14 cellular contexts compared by ENCODE assay signal in the genomic region with DNA sequence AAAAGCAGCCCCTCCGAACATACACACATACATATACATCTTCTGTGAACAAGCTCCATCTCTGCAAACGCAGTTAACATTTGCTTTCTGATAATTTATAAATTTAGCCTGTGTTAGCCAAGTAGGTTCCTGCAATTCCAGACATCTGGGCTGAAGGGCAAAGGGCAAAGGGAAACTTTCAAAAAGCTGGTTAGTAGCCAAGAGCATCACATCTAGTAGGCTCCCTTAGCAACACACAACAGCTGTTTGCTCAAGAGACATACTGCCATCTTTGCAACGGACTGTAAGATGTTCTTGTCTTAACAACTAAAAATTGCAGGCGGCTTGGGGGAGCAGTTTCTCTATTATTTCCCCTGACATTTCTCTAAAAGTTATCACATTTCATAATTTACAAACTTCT.
DNase-seq lines count a peak whose midpoint lies in the region; ATAC-seq and TF ChIP-seq lines count a peak whose summit lies in the region.
"Had no signal": no experiment of that assay in that cellular context is flagged by ENCODE, and none has a peak within 500 bp of the region (broad histone marks: within the 10 kb centered on the region; RNA-seq: fewer than 3 reads in every experiment).

No MANE protein-coding gene starts in this region.

- ATAC-seq in Right ventricle myocardium superior (ENCODE audit: poor library complexity) (peak; percentile 65), GM21528 (IDR thresholded peaks at IDR 0.05; ENCODE audit: low FRiP score, unreplicated experiment) (no peak), HG03097 (IDR thresholded peaks at IDR 0.05; ENCODE audit: low FRiP score, unreplicated experiment) (no peak)

- H3K27me3 Mint-ChIP-seq in osteocyte (ENCODE audit: unreplicated experiment), result no peaks in the 10 kb centered on the region
- no peaks in the 10 kb centered on the region for H3K27me3 Mint-ChIP-seq in type B pancreatic cell

- H3K27me3 ChIP-seq in effector memory CD4-positive, alpha-beta T cell (replicated peaks; ENCODE audit: control insufficient read depth, insufficient read depth, low read length, poor library complexity, severe bottlenecking), result peaks cover 8% of the 10 kb centered on the region

- no peaks in the 10 kb centered on the region for H3K9me3 Mint-ChIP-seq in osteocyte (ENCODE audit: unreplicated experiment)
- no peaks in the 10 kb centered on the region for H3K9me3 Mint-ChIP-seq in type B pancreatic cell

- TF ChIP-seq CTCF in choroid plexus epithelial cell (conservative IDR thresholded peaks at IDR 0.05; ENCODE audit: low read depth, low read length) (no peak), osteocyte (IDR thresholded peaks at IDR 0.05) (no peak), type B pancreatic cell (conservative IDR thresholded peaks at IDR 0.05) (no peak)

- no peak overlapping the region for H3K27ac ChIP-seq in effector memory CD4-positive, alpha-beta T cell (ENCODE audit: insufficient read depth, low read length, poor library complexity, severe bottlenecking)

- H3K4me3 ChIP-seq in choroid plexus epithelial cell (ENCODE audit: low read depth, low read length), result no peak overlapping the region
- H3K4me3 ChIP-seq in effector memory CD4-positive, alpha-beta T cell (ENCODE audit: insufficient read depth, low read depth, low read length, poor library complexity, severe bottlenecking), result no peak overlapping the region

- H3K4me1 Mint-ChIP-seq in osteocyte (ENCODE audit: unreplicated experiment) (peaks cover 51% of the 10 kb centered on the region), type B pancreatic cell (ENCODE audit: unreplicated experiment) (peaks cover 47% of the 10 kb centered on the region)
- H3K4me1 Mint-ChIP-seq: CD4-positive, alpha-beta memory T cell had no signal

- no peaks in the 10 kb centered on the region for H3K9me3 ChIP-seq in effector memory CD4-positive, alpha-beta T cell (ENCODE audit: control insufficient read depth, low read length)

- DNase-seq in choroid plexus epithelial cell (ENCODE audit: low read depth) (peak; percentile 84), Right ventricle myocardium superior (no peak), osteocyte (ENCODE audit: extremely low spot score, unreplicated experiment) (no peak), type B pancreatic cell (ENCODE audit: extremely low spot score, unreplicated experiment) (no peak)
- DNase-seq in effector memory CD4-positive, alpha-beta T cell, result no peak
- DNase-seq: activated CD4-positive, alpha-beta T cell treated with anti-CD3 and anti-CD28 coated beads, Interleukin-2, amount 50 U/mL, for 1 hour; CD4-positive, alpha-beta memory T cell; Karpas-422; NCI-H1694 treated with DMSO at 0.1 percent for 48 hours; SHP77 treated with DMSO at 0.1 percent for 48 hours; stimulated activated naive CD4-positive, alpha-beta T cell; T-helper 9 cell had no signal

- H3K27ac Mint-ChIP-seq in osteocyte (ENCODE audit: unreplicated experiment), result peak overlapping the region; percentile 84
- peak overlapping the region; percentile 46 for H3K27ac Mint-ChIP-seq in type B pancreatic cell

- H3K4me1 ChIP-seq in effector memory CD4-positive, alpha-beta T cell (ENCODE audit: control insufficient read depth, insufficient read depth, low read length, poor library complexity, severe bottlenecking), result no peaks in the 10 kb centered on the region

- H3K36me3 ChIP-seq in effector memory CD4-positive, alpha-beta T cell (ENCODE audit: control insufficient read depth, insufficient read depth, low read length), result no peaks in the 10 kb centered on the region

- H3K36me3 Mint-ChIP-seq in osteocyte (ENCODE audit: unreplicated experiment) (peaks cover under 1% of the 10 kb centered on the region), type B pancreatic cell (peaks cover 9% of the 10 kb centered on the region)
- H3K36me3 Mint-ChIP-seq: CD4-positive, alpha-beta memory T cell had no signal

- H3K4me3 Mint-ChIP-seq in osteocyte (ENCODE audit: unreplicated experiment), result no peak overlapping the region
- no peak overlapping the region for H3K4me3 Mint-ChIP-seq in type B pancreatic cell
- H3K4me3 Mint-ChIP-seq: CD4-positive, alpha-beta memory T cell had no signal

- intact Hi-C loops in Right ventricle myocardium superior (cut with DNase I), result no loop called here
